Comparison of ENCODE assay signal across 13 cellular contexts in genomic region chr21:39533545-39534226, GRCh38.
A peak's percentile ranks its signal among the peaks of the same experiment; 100 is the strongest.
DNase-seq lines count a peak whose midpoint lies in the region; ATAC-seq, FAIRE-seq and TF ChIP-seq lines count a peak whose summit lies in the region.
"Had no signal": no experiment of that assay in that cellular context is flagged by ENCODE, and none has a peak within 500 bp of the region (broad histone marks: within the 10 kb centered on the region; RNA-seq: fewer than 3 reads in every experiment).

No MANE protein-coding gene starts in this region.

- H3K4me1 ChIP-seq in suprapubic skin = no peaks in the 10 kb centered on the region

- DNase-seq in D721Med (ENCODE audit: insufficient read length, low spot score) (peak; percentile 39), NCI-H82 treated with DMSO at 0.1 percent for 48 hours (lab: John Stamatoyannopoulos, UW; ENCODE audit: unreplicated experiment) (peak; percentile 39), suprapubic skin (ENCODE audit: low spot score in 2 of 2) (no peak), hepatic stellate cell (ENCODE audit: low spot score) (no peak)
- DNase-seq: CD8-positive, alpha-beta T cell; NCI-H1694 treated with DMSO at 0.1 percent for 48 hours; NCI-H526; Peyer's patch; SHP77 had no signal

- H3K9me3 ChIP-seq in suprapubic skin = no peaks in the 10 kb centered on the region
- H3K9me3 ChIP-seq: Peyer's patch had no signal

- no peak for TF ChIP-seq EP300 in suprapubic skin (IDR thresholded peaks at IDR 0.05)

- no peak overlapping the region for H3K4me3 ChIP-seq in suprapubic skin
- H3K4me3 ChIP-seq: Peyer's patch had no signal

- no peak for ATAC-seq in GM19463 (IDR thresholded peaks at IDR 0.05; ENCODE audit: unreplicated experiment)
- ATAC-seq: CD8-positive, alpha-beta T cell; SK-N-SH treated with all-trans-retinoic acid at 6 μM for 48 hours had no signal

- no peak for TF ChIP-seq CTCF in D721Med (IDR thresholded peaks at IDR 0.05; ENCODE audit: insufficient read depth, missing control alignments)
- no peak for TF ChIP-seq CTCF in suprapubic skin (IDR thresholded peaks at IDR 0.05)

- FAIRE-seq in D721Med (lab: Jason Lieb, UNC) (no peak), G401.6 (lab: Jason Lieb, UNC) (peak; percentile 97), endometrium (lab: Jason Lieb, UNC) (peak; percentile 96)

- 28% methylated on average over 5 of the region's 5 CpGs for WGBS in suprapubic skin

- H3K27ac ChIP-seq in suprapubic skin = no peak overlapping the region
- H3K27ac ChIP-seq: Peyer's patch had no signal

- no peak for TF ChIP-seq POLR2A in suprapubic skin (IDR thresholded peaks at IDR 0.05)

- no peaks in the 10 kb centered on the region for H3K36me3 ChIP-seq in suprapubic skin
- H3K36me3 ChIP-seq: Peyer's patch had no signal

- H3K27me3 ChIP-seq in suprapubic skin = no peaks in the 10 kb centered on the region
- H3K27me3 ChIP-seq: Peyer's patch had no signal

Comparison
In these comparisons a context has a peak if more than half of its experiments do, and no peak if none do; other contexts are left out.
1. DNase-seq: peak in D721Med (single experiment) and NCI-H82 treated with DMSO at 0.1 percent for 48 hours (single experiment); none in suprapubic skin (0 of 2) and hepatic stellate cell (single experiment).